8 cellular contexts compared by ENCODE assay signal in the genomic region with DNA sequence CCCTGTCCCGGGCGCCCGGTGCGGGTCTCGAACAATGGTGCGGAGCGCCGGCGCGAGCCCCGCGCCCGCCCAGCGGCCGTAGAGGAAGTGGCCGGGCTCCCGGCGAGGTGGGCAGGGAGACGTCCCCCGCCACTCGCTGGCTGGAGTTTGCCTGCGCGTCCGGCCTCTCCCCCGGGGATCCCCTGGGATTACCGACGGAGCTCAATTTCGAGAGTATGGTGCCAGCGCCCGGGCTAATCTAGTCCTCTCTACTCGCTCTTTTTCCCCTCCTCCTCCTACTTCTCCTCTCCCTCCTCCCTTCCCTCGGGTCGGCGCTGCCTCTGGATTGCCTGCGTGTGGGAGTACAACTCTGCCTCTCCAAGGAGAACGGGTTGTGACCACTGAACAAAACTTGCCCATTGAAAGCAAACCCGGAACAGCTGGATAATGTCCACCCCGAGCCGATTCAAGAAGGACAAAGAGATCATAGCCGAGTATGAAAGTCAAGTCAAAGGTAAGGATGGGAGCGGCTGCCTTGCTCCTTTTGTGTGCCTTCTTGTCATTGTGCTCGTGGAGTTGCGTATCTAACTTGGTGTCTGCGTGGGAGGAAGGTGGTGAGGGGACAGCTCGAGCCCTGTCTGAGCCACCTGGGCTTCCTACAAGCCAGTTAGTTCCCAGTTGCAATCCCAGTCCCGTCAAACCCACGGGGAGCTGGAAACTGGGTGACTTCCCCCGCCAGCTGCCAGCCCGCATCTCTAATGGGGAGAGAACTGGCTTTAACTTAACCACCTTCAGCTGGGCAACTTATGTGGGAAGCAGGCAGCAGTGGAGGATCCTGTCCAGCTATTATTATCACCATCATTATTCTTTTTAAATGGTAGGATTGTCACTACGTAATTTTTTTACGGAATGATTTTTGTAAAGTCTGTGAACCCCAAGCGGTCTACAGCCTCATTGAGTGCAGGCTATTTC. TPM values are rescaled to one million over a fixed set of nuclear protein-coding genes. Genes with fewer than 3 reads are reported as not detected.
DNase-seq lines count a peak whose midpoint lies in the region; ATAC-seq, FAIRE-seq and TF ChIP-seq lines count a peak whose summit lies in the region.

A gene (plus strand): TSS at position 310 of the 951 bp plus-strand sequence. CDS start 117 bp downstream, at position 427.

- peak within 1 kb of the TSS; percentile 88 for H3K4me2 ChIP-seq in keratinocyte (ENCODE audit: control insufficient read depth, extremely low read depth, insufficient read depth, low read depth, low read length)

- peak within 1 kb of the TSS; percentile 85 for H3K27ac ChIP-seq in keratinocyte (ENCODE audit: control insufficient read depth, insufficient read depth, low read length)

- H3K4me3 ChIP-seq in keratinocyte (ENCODE audit: control insufficient read depth in 2 of 3, extremely low read depth in 1 of 3, insufficient read depth in 2 of 3, low read depth in 1 of 3, low read length in 3 of 3) (peak within 1 kb of the TSS; percentile 97 to 100 (median 100)), skeletal muscle cell (ENCODE audit: low read depth, low read length) (peak within 1 kb of the TSS; percentile 94)

- DNase-seq in C1 segment of cervical spinal cord (lab: John Stamatoyannopoulos, UW): peak in 12 of 14 donors; percentile 31 to 85 (median 69)
- DNase-seq in OCI-M1 (lab: John Stamatoyannopoulos, UW): peak; percentile 42
- DNase-seq in cerebellum (ENCODE audit: low spot score): no peak
- no peak for DNase-seq in keratinocyte (ENCODE audit: low read depth, low spot score)
- DNase-seq in skeletal muscle cell (ENCODE audit: low read depth): peak; percentile 41

- peaks cover 4% of the 10 kb centered on the region for H3K9me1 ChIP-seq in keratinocyte (ENCODE audit: control insufficient read depth, extremely low read depth, insufficient read depth, low read length)

- FAIRE-seq in keratinocyte (lab: Jason Lieb, UNC): no peak

- peaks cover 0 to 10% of the 10 kb centered on the region in 2 experiments for H3K36me3 ChIP-seq in keratinocyte (ENCODE audit: control insufficient read depth in 2 of 2, extremely low read depth in 1 of 2, insufficient read depth in 2 of 2, low read length in 2 of 2)

- peaks cover 26% of the 10 kb centered on the region for H3K4me1 ChIP-seq in keratinocyte (ENCODE audit: control insufficient read depth, extremely low read depth, insufficient read depth, low read length)

- H3K9me3 ChIP-seq in keratinocyte (ENCODE audit: control insufficient read depth, low read depth, low read length): no peaks in the 10 kb centered on the region

- H3K79me2 ChIP-seq in keratinocyte (ENCODE audit: control insufficient read depth, insufficient read depth, low read length): peaks cover 49% of the 10 kb centered on the region

- peak in 1 of 3 experiments; percentile 30 for TF ChIP-seq CTCF in keratinocyte (optimal IDR thresholded peaks at IDR 0.05 in 1 of 3, IDR thresholded peaks at IDR 0.05 in 1 of 3, conservative IDR thresholded peaks at IDR 0.05 in 1 of 3; ENCODE audit: extremely low read depth in 1 of 3, insufficient read depth in 2 of 3, low read length in 3 of 3)

- H4K20me1 ChIP-seq in keratinocyte (ENCODE audit: control insufficient read depth, extremely low read depth, insufficient read depth, low read length): peaks cover 3% of the 10 kb centered on the region

- peak within 1 kb of the TSS; percentile 93 for H2AFZ ChIP-seq in keratinocyte (ENCODE audit: control insufficient read depth, low read length)

- H3K27me3 ChIP-seq in keratinocyte (ENCODE audit: control insufficient read depth, extremely low read depth, insufficient read depth, low read length): no peaks in the 10 kb centered on the region

- ATAC-seq in GM18873 (IDR thresholded peaks at IDR 0.05; ENCODE audit: low FRiP score, unreplicated experiment): peak; percentile 3
- ATAC-seq in HG03571 (IDR thresholded peaks at IDR 0.05; ENCODE audit: unreplicated experiment): peak; percentile 22
- no peak for ATAC-seq in GM19351 (IDR thresholded peaks at IDR 0.05; ENCODE audit: unreplicated experiment)

- dilution Hi-C loops in keratinocyte (cut with MboI; ENCODE audit: extremely low pct_ligation_motif_present, low sequenced_read_pairs): loop anchor here (25.0 kb wide), 1 partner anchor 418 kb away; no protein-coding TSS in a partner anchor

- peak within 1 kb of the TSS; percentile 93 for H3K9ac ChIP-seq in keratinocyte (ENCODE audit: control insufficient read depth, extremely low read depth, insufficient read depth, low read length)

RNA-seq across cellular contexts. Expression of the gene that starts here (rescaled TPM):
- total RNA-seq in cerebellum: 39.0 TPM
- polyA plus RNA-seq in keratinocyte: 2.3 to 5.6 TPM (median 4.5 TPM) in 3 replicates
- 35.6 TPM for polyA plus RNA-seq in keratinocyte (2011; ENCODE audit: low read depth)
- polyA plus RNA-seq in keratinocyte (2011; cell fraction: cytosol; rRNA removed): 3.0 and 4.1 TPM in 2 replicates
- polyA plus RNA-seq in keratinocyte (2011; cell fraction: nucleus; rRNA removed): 11.3 and 12.6 TPM in 2 replicates
- 4.0 and 5.6 TPM in 2 replicates for polyA plus RNA-seq in keratinocyte (2012; ENCODE audit: low replicate concordance)
- 10.9 to 25.9 TPM (median 19.6 TPM) in 3 replicates for polyA minus RNA-seq in keratinocyte
- 13.0 TPM for polyA minus RNA-seq in keratinocyte (2011; cell fraction: cytosol; rRNA and poly(A)+ RNA removed)
- polyA minus RNA-seq in keratinocyte (2011; cell fraction: nucleus; rRNA and poly(A)+ RNA removed): 18.9 and 51.8 TPM in 2 replicates

Comparison
In these comparisons a context has a peak if more than half of its experiments do, and no peak if none do; other contexts are left out.
1. DNase-seq: peak in C1 segment of cervical spinal cord (12 of 14), OCI-M1 (single experiment) and skeletal muscle cell (single experiment); none in cerebellum (single experiment) and keratinocyte (single experiment).